In the genomic region with DNA sequence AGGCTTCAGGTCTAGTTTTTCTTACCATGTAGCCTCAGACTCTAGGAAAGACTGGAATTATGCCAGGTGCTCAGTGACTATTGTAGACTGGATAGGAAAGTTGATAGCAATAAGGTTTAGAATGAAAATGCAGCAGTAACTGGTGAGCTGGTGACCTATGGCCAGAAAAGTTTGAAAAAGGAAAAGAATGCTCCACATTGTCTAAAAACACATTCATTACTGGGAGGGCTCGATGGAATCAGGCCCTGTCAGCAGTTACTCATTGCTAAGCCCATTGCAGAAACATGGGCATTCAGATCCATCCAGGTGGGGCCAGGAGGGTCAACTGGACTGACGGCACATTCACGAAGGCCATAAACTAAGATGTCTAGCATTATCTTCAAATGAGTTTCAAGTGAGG, we compare ENCODE assay signal across 16 cellular contexts. TPM values are rescaled to one million over a fixed set of nuclear protein-coding genes. Genes with fewer than 3 reads are reported as not detected.
DNase-seq lines count a peak whose midpoint lies in the region; ATAC-seq and TF ChIP-seq lines count a peak whose summit lies in the region.
"Had no signal": no experiment of that assay in that cellular context is flagged by ENCODE, and none has a peak within 500 bp of the region (broad histone marks: within the 10 kb centered on the region; RNA-seq: fewer than 3 reads in every experiment).

No MANE protein-coding gene starts in this region.

- H2BK12ac ChIP-seq in mesenchymal stem cell (ENCODE audit: low read length in 2 of 2), result peak overlapping the region in 1 of 2 experiments; percentile 51

- H3K4me1 ChIP-seq in mesenchymal stem cell (ENCODE audit: control insufficient read depth, insufficient read depth, low read depth, low read length) (peaks cover 2% of the 10 kb centered on the region), mesendoderm (ENCODE audit: control insufficient read depth, low read depth, low read length) (no peaks in the 10 kb centered on the region)

- H3K23ac ChIP-seq in mesenchymal stem cell (ENCODE audit: low read length in 2 of 2) (no peak overlapping the region), mesendoderm (ENCODE audit: low read length) (no peak overlapping the region)

- H3K27ac Mint-ChIP-seq in stimulated activated naive CD8-positive, alpha-beta T cell treated with anti-CD3 and anti-CD28 coated beads, Interleukin-15, Interleukin-2, amounts not matched to agents 100 ng/mL and 50 ng/mL, for 24 hours, result peak overlapping the region; percentile 97
- peak overlapping the region; percentile 27 for H3K27ac Mint-ChIP-seq in activated T-helper 2 cell treated with anti-CD3 and anti-CD28 coated beads, Interferon-gamma antibody, Interleukin-2, Interleukin-4, amounts not matched to agents 10 μg/mL and 5 μg/mL and 100 μg/mL, durations not matched to agents 14 hours and 24 hours and 36 hours

- H3K9me3 Mint-ChIP-seq in stimulated activated naive CD8-positive, alpha-beta T cell treated with anti-CD3 and anti-CD28 coated beads, Interleukin-15, Interleukin-2, amounts not matched to agents 100 ng/mL and 50 ng/mL, for 24 hours, result no peaks in the 10 kb centered on the region
- no peaks in the 10 kb centered on the region for H3K9me3 Mint-ChIP-seq in activated T-helper 2 cell treated with anti-CD3 and anti-CD28 coated beads, Interferon-gamma antibody, Interleukin-2, Interleukin-4, amounts not matched to agents 10 μg/mL and 5 μg/mL and 100 μg/mL, durations not matched to agents 14 hours and 24 hours and 36 hours

- H3K4me3 Mint-ChIP-seq in stimulated activated naive CD8-positive, alpha-beta T cell treated with anti-CD3 and anti-CD28 coated beads, Interleukin-15, Interleukin-2, amounts not matched to agents 100 ng/mL and 50 ng/mL, for 24 hours, result peak overlapping the region; percentile 60
- no peak overlapping the region for H3K4me3 Mint-ChIP-seq in activated T-helper 2 cell treated with anti-CD3 and anti-CD28 coated beads, Interferon-gamma antibody, Interleukin-2, Interleukin-4, amounts not matched to agents 10 μg/mL and 5 μg/mL and 100 μg/mL, durations not matched to agents 14 hours and 24 hours and 36 hours (ENCODE audit: low read depth)

- no peak for ATAC-seq in stimulated activated naive CD8-positive, alpha-beta T cell treated with anti-CD3 and anti-CD28 coated beads, Interleukin-15, Interleukin-2, amounts not matched to agents 100 U/mL and 50 U/mL, for 24 hours

- H3K14ac ChIP-seq in mesenchymal stem cell (ENCODE audit: low read length in 2 of 2), result no peak overlapping the region

- H4K5ac ChIP-seq in mesendoderm (ENCODE audit: low read length), result no peak overlapping the region

- no peaks in the 10 kb centered on the region for H3K79me2 ChIP-seq in mesendoderm (ENCODE audit: control insufficient read depth, insufficient read depth, low read length)

- intact Hi-C loops in activated T-helper 2 cell treated with anti-CD3 and anti-CD28 coated beads, Interferon-gamma antibody, Interleukin-2, Interleukin-4, amounts not matched to agents 10 μg/mL and 5 μg/mL and 100 μg/mL, durations not matched to agents 14 hours and 24 hours and 36 hours (cut with micrococcal nuclease), result no loop called here

- no peak overlapping the region for H3K56ac ChIP-seq in mesendoderm (ENCODE audit: low read length)

- H3K27me3 Mint-ChIP-seq in stimulated activated naive CD8-positive, alpha-beta T cell treated with anti-CD3 and anti-CD28 coated beads, Interleukin-15, Interleukin-2, amounts not matched to agents 100 ng/mL and 50 ng/mL, for 24 hours, result no peaks in the 10 kb centered on the region
- no peaks in the 10 kb centered on the region for H3K27me3 Mint-ChIP-seq in activated T-helper 2 cell treated with anti-CD3 and anti-CD28 coated beads, Interferon-gamma antibody, Interleukin-2, Interleukin-4, amounts not matched to agents 10 μg/mL and 5 μg/mL and 100 μg/mL, durations not matched to agents 14 hours and 24 hours and 36 hours (ENCODE audit: low read depth)

- no peak overlapping the region for H4K91ac ChIP-seq in mesenchymal stem cell (ENCODE audit: low read length)

- H4K8ac ChIP-seq in mesenchymal stem cell (ENCODE audit: low read length) (no peak overlapping the region), mesendoderm (ENCODE audit: low read depth, low read length) (no peak overlapping the region)

- no peak for TF ChIP-seq CTCF in WERI-Rb-1 (IDR thresholded peaks at IDR 0.05; ENCODE audit: low read depth, low read length)

- H3K18ac ChIP-seq in mesenchymal stem cell (ENCODE audit: low read depth in 1 of 2, low read length in 2 of 2) (no peak overlapping the region), mesendoderm (ENCODE audit: low read length) (no peak overlapping the region)

- peaks cover 8% of the 10 kb centered on the region for H3K36me3 Mint-ChIP-seq in stimulated activated naive CD8-positive, alpha-beta T cell treated with anti-CD3 and anti-CD28 coated beads, Interleukin-15, Interleukin-2, amounts not matched to agents 100 ng/mL and 50 ng/mL, for 24 hours (ENCODE audit: low read depth)
- H3K36me3 Mint-ChIP-seq in activated T-helper 2 cell treated with anti-CD3 and anti-CD28 coated beads, Interferon-gamma antibody, Interleukin-2, Interleukin-4, amounts not matched to agents 10 μg/mL and 5 μg/mL and 100 μg/mL, durations not matched to agents 14 hours and 24 hours and 36 hours (ENCODE audit: low read depth), result peaks cover 24% of the 10 kb centered on the region

- 69% methylated on average over 3 of the region's 3 CpGs for WGBS in mesenchymal stem cell
- no CpG with 5 or more reads among the region's 3 CpGs for WGBS in mesendoderm (ENCODE audit: extremely low coverage, insufficient coverage, low lambda C conversion rate)

- H2BK5ac ChIP-seq in mesenchymal stem cell (ENCODE audit: low read depth, low read length, poor library complexity, severe bottlenecking), result no peak overlapping the region
- H2BK5ac ChIP-seq in mesendoderm (ENCODE audit: low read length), result no peak overlapping the region

- no peaks in the 10 kb centered on the region for H3K36me3 ChIP-seq in mesenchymal stem cell (ENCODE audit: control insufficient read depth in 1 of 2, insufficient read depth in 2 of 2, low read depth in 1 of 2, low read length in 2 of 2)
- no peaks in the 10 kb centered on the region for H3K36me3 ChIP-seq in WERI-Rb-1
- H3K36me3 ChIP-seq in mesendoderm (ENCODE audit: control insufficient read depth, insufficient read depth, low read length), result no peaks in the 10 kb centered on the region
- H3K36me3 ChIP-seq: BLaER1 treated with 17β-estradiol and CSF1 and Interleukin-3, amounts not matched to agents 10 nM and 100 nM; cardiac muscle cell had no signal

- H3K9me3 ChIP-seq in mesenchymal stem cell (ENCODE audit: control insufficient read depth, low read length) (no peaks in the 10 kb centered on the region), WERI-Rb-1 (ENCODE audit: severe bottlenecking) (no peaks in the 10 kb centered on the region)
- H3K9me3 ChIP-seq: SK-N-SH had no signal

- H3K27ac ChIP-seq in mesenchymal stem cell (ENCODE audit: low read length, poor library complexity, severe bottlenecking), result no peak overlapping the region
- H3K27ac ChIP-seq in WERI-Rb-1, result no peak overlapping the region
- no peak overlapping the region for H3K27ac ChIP-seq in mesendoderm (ENCODE audit: low read depth, low read length)
- H3K27ac ChIP-seq: cardiac muscle cell had no signal

- no peak for DNase-seq in stimulated activated naive CD8-positive, alpha-beta T cell treated with anti-CD3 and anti-CD28 coated beads, Interleukin-15, Interleukin-2, amounts not matched to agents 100 U/mL and 50 U/mL, for 24 hours
- no peak for DNase-seq in activated T-helper 2 cell treated with anti-CD3 and anti-CD28 coated beads, Interferon-gamma antibody, Interleukin-2, Interleukin-4, amounts not matched to agents 10 μg/mL and 5 μg/mL and 100 μg/mL, durations not matched to agents 14 hours and 24 hours and 36 hours (ENCODE audit: low spot score)
- peak; percentile 14 for DNase-seq in mesenchymal stem cell
- no peak for DNase-seq in WERI-Rb-1
- no peak for DNase-seq in stimulated activated CD4-positive, alpha-beta T cell treated with anti-CD3 and anti-CD28 coated beads, Interleukin-15, amount 100 ng/mL, for 24 hours
- DNase-seq in germinal center (ENCODE audit: low spot score), result no peak
- DNase-seq in mesendoderm, result no peak
- DNase-seq: kidney; NCI-H1092; NCI-H226; SK-N-SH; stimulated activated CD4-positive, alpha-beta T cell treated with anti-CD3 and anti-CD28 coated beads, Interleukin-2, amount 100 ng/mL, for 24 hours; stimulated activated CD8-positive, alpha-beta memory T cell treated with anti-CD3 and anti-CD28 coated beads, Interleukin-4, amount 100 ng/mL, for 48 hours had no signal

- H3K4ac ChIP-seq in mesenchymal stem cell (ENCODE audit: low read depth in 1 of 2, low read length in 2 of 2) (no peak overlapping the region), mesendoderm (ENCODE audit: low read depth, low read length) (no peak overlapping the region)

- H2BK120ac ChIP-seq in mesenchymal stem cell (ENCODE audit: low read depth, low read length) (no peak overlapping the region), mesendoderm (ENCODE audit: low read depth, low read length) (no peak overlapping the region)

- H2BK15ac ChIP-seq in mesenchymal stem cell (ENCODE audit: low read depth, poor library complexity, severe bottlenecking) (no peak overlapping the region), mesendoderm (replicated peaks; ENCODE audit: low read depth) (no peak overlapping the region)

- H2AFZ ChIP-seq in mesenchymal stem cell (ENCODE audit: low read depth, low read length), result no peak overlapping the region

- H3K4me3 ChIP-seq in mesenchymal stem cell (ENCODE audit: insufficient read depth in 1 of 2, low read depth in 1 of 2, low read length in 2 of 2), result no peak overlapping the region
- H3K4me3 ChIP-seq in WERI-Rb-1 (ENCODE audit: low read depth, low read length), result no peak overlapping the region
- H3K4me3 ChIP-seq in mesendoderm (ENCODE audit: low read length), result no peak overlapping the region
- H3K4me3 ChIP-seq: BLaER1 treated with 17β-estradiol and CSF1 and Interleukin-3, amounts not matched to agents 10 nM and 100 nM; cardiac muscle cell had no signal

- H3K27me3 ChIP-seq in mesenchymal stem cell (ENCODE audit: control insufficient read depth in 1 of 2, insufficient read depth in 1 of 2, low read length in 2 of 2), result no peaks in the 10 kb centered on the region
- peaks cover 61% of the 10 kb centered on the region for H3K27me3 ChIP-seq in WERI-Rb-1 (ENCODE audit: insufficient read depth, low read depth, severe bottlenecking)
- peaks cover 16% of the 10 kb centered on the region for H3K27me3 ChIP-seq in mesendoderm (ENCODE audit: insufficient read depth, low read length, poor library complexity)
- H3K27me3 ChIP-seq: BLaER1 treated with 17β-estradiol and CSF1 and Interleukin-3, amounts not matched to agents 10 nM and 100 nM had no signal

- peaks cover 91% of the 10 kb centered on the region for H3K4me1 Mint-ChIP-seq in stimulated activated naive CD8-positive, alpha-beta T cell treated with anti-CD3 and anti-CD28 coated beads, Interleukin-15, Interleukin-2, amounts not matched to agents 100 ng/mL and 50 ng/mL, for 24 hours (ENCODE audit: low read depth)
- H3K4me1 Mint-ChIP-seq in activated T-helper 2 cell treated with anti-CD3 and anti-CD28 coated beads, Interferon-gamma antibody, Interleukin-2, Interleukin-4, amounts not matched to agents 10 μg/mL and 5 μg/mL and 100 μg/mL, durations not matched to agents 14 hours and 24 hours and 36 hours (ENCODE audit: low read depth), result peaks cover 76% of the 10 kb centered on the region

- H3K9ac ChIP-seq in mesenchymal stem cell (ENCODE audit: low read length) (no peak overlapping the region), mesendoderm (ENCODE audit: low read length) (no peak overlapping the region)
- H3K9ac ChIP-seq: BLaER1 treated with 17β-estradiol and CSF1 and Interleukin-3, amounts not matched to agents 10 nM and 100 nM; SK-N-SH had no signal

- H3K79me1 ChIP-seq in mesenchymal stem cell (replicated peaks; ENCODE audit: low read length, poor library complexity, severe bottlenecking) (peaks cover 1% of the 10 kb centered on the region), mesendoderm (ENCODE audit: low read length) (no peaks in the 10 kb centered on the region)

- H3K4me2 ChIP-seq in mesenchymal stem cell (ENCODE audit: low read length, poor library complexity, severe bottlenecking), result no peak overlapping the region
- no peak overlapping the region for H3K4me2 ChIP-seq in mesendoderm (ENCODE audit: low read length)
- H3K4me2 ChIP-seq: SK-N-SH had no signal

- no peak overlapping the region for H2AK5ac ChIP-seq in mesenchymal stem cell (ENCODE audit: low read length, severe bottlenecking)
- H2AK5ac ChIP-seq in mesendoderm (ENCODE audit: low read length), result no peak overlapping the region

RNA-seq across cellular contexts. Expression of gene MBNL1, which starts 8.7 kb away (rescaled TPM):
- 230 and 244 TPM in 2 replicates for total RNA-seq in activated T-helper 2 cell treated with anti-CD3 and anti-CD28 coated beads, Interferon-gamma antibody, Interleukin-2, Interleukin-4, amounts not matched to agents 10 μg/mL and 5 μg/mL and 100 μg/mL, durations not matched to agents 14 hours and 24 hours and 36 hours
- polyA plus RNA-seq in mesenchymal stem cell (2013, experiment 1 of 2), result 85.7 TPM
- polyA plus RNA-seq in mesenchymal stem cell (2013, experiment 2 of 2), result 85.2 TPM
- 4.1 TPM for polyA plus RNA-seq in mesendoderm (2013, experiment 1 of 2)
- 4.2 TPM for polyA plus RNA-seq in mesendoderm (2013, experiment 2 of 2)
